In genomic region chr14:68039593-68039992, GRCh38 we compare ENCODE assay signal across 23 cellular contexts.
A peak's percentile ranks its signal among the peaks of the same experiment; 100 is the strongest.
DNase-seq lines count a peak whose midpoint lies in the region; ATAC-seq, FAIRE-seq and TF ChIP-seq lines count a peak whose summit lies in the region.
"Had no signal": no experiment of that assay in that cellular context is flagged by ENCODE, and none has a peak within 500 bp of the region (broad histone marks: within the 10 kb centered on the region; RNA-seq: fewer than 3 reads in every experiment).

No MANE protein-coding gene starts in this region.

- CTCF ChIA-PET in activated CD4-positive, alpha-beta memory T cell treated with anti-CD3 and anti-CD28 coated beads, Interleukin-2, amount 10 ng/mL, durations not matched to agents 7 days and 5 days (lab: Charles Lee), result interaction anchor here (1.1 kb wide), 1 partner anchor 95 kb away, joined by 5 read pairs; no protein-coding TSS in a partner anchor

- intact Hi-C loops in sigmoid colon (cut with DNase I), result loop anchor here (5.0 to 10.0 kb wide), 5 partner anchors 63 to 775 kb away; no protein-coding TSS in a partner anchor

- no peak overlapping the region for H3K4me3 ChIP-seq in sigmoid colon
- H3K4me3 ChIP-seq: BLaER1 treated with 17β-estradiol and CSF1 and Interleukin-3, amounts not matched to agents 10 nM and 100 nM; lung; upper lobe of right lung had no signal

- TF ChIP-seq POLR2A in sigmoid colon (IDR thresholded peaks at IDR 0.05) (no peak), GM12892 (IDR thresholded peaks at IDR 0.05; ENCODE audit: low read depth, low read length) (no peak)

- no peaks in the 10 kb centered on the region for H3K36me3 ChIP-seq in sigmoid colon
- H3K36me3 ChIP-seq: BLaER1 treated with 17β-estradiol and CSF1 and Interleukin-3, amounts not matched to agents 10 nM and 100 nM; upper lobe of right lung had no signal

- H3K4me3 Mint-ChIP-seq in activated CD4-positive, alpha-beta memory T cell treated with anti-CD3 and anti-CD28 coated beads, Interleukin-2, amount 10 ng/mL, durations not matched to agents 7 days and 5 days, result no peak overlapping the region
- H3K4me3 Mint-ChIP-seq: dendritic cell treated with granulocyte-macrophage colony-stimulating factor and Interleukin-4, amounts not matched to agents 40 ng/mL and 50 ng/mL, for 4 days; HFFc6; T-helper 1 cell treated with Interleukin-12 subunit alpha and Interleukin-12 subunit beta and Interleukin-4 antibody, amounts not matched to agents 30 μg/mL and 1 μg/mL, for 36 hours had no signal

- H3K27me3 ChIP-seq in sigmoid colon, result no peaks in the 10 kb centered on the region
- H3K27me3 ChIP-seq: BLaER1 treated with 17β-estradiol and CSF1 and Interleukin-3, amounts not matched to agents 10 nM and 100 nM; upper lobe of right lung had no signal

- no peaks in the 10 kb centered on the region for H3K4me1 Mint-ChIP-seq in activated CD4-positive, alpha-beta memory T cell treated with anti-CD3 and anti-CD28 coated beads, Interleukin-2, amount 10 ng/mL, durations not matched to agents 7 days and 5 days

- H3K27ac ChIP-seq in sigmoid colon, result peak overlapping the region; percentile 22 to 90 (median 85)
- H3K27ac ChIP-seq: BLaER1 treated with 17β-estradiol and CSF1 and Interleukin-3, amounts not matched to agents 10 nM and 100 nM; KMS-11; upper lobe of right lung had no signal

- no peaks in the 10 kb centered on the region for H3K9me3 Mint-ChIP-seq in activated CD4-positive, alpha-beta memory T cell treated with anti-CD3 and anti-CD28 coated beads, Interleukin-2, amount 10 ng/mL, durations not matched to agents 7 days and 5 days
- H3K9me3 Mint-ChIP-seq: dendritic cell treated with granulocyte-macrophage colony-stimulating factor and Interleukin-4, amounts not matched to agents 40 ng/mL and 50 ng/mL, for 4 days; HFFc6; T-helper 1 cell treated with Interleukin-12 subunit alpha and Interleukin-12 subunit beta and Interleukin-4 antibody, amounts not matched to agents 30 μg/mL and 1 μg/mL, for 36 hours had no signal

- no peaks in the 10 kb centered on the region for H3K27me3 Mint-ChIP-seq in activated CD4-positive, alpha-beta memory T cell treated with anti-CD3 and anti-CD28 coated beads, Interleukin-2, amount 10 ng/mL, durations not matched to agents 7 days and 5 days
- H3K27me3 Mint-ChIP-seq: dendritic cell treated with granulocyte-macrophage colony-stimulating factor and Interleukin-4, amounts not matched to agents 40 ng/mL and 50 ng/mL, for 4 days had no signal

- no peak overlapping the region for H3K27ac Mint-ChIP-seq in activated CD4-positive, alpha-beta memory T cell treated with anti-CD3 and anti-CD28 coated beads, Interleukin-2, amount 10 ng/mL, durations not matched to agents 7 days and 5 days
- H3K27ac Mint-ChIP-seq: dendritic cell treated with granulocyte-macrophage colony-stimulating factor and Interleukin-4, amounts not matched to agents 40 ng/mL and 50 ng/mL, for 4 days; HFFc6; T-helper 1 cell treated with Interleukin-12 subunit alpha and Interleukin-12 subunit beta and Interleukin-4 antibody, amounts not matched to agents 30 μg/mL and 1 μg/mL, for 36 hours had no signal

- no peak for TF ChIP-seq CTCF in sigmoid colon (IDR thresholded peaks at IDR 0.05)

- no peaks in the 10 kb centered on the region for H3K9me3 ChIP-seq in sigmoid colon
- H3K9me3 ChIP-seq: BLaER1 treated with 17β-estradiol and CSF1 and Interleukin-3, amounts not matched to agents 10 nM and 100 nM; upper lobe of right lung had no signal

- FAIRE-seq in GM12892 (lab: Jason Lieb, UNC), result no peak
- FAIRE-seq: GM12891 had no signal

- no peak for ATAC-seq in GM18520 (IDR thresholded peaks at IDR 0.05; ENCODE audit: unreplicated experiment)
- ATAC-seq: upper lobe of right lung had no signal

- H3K4me1 ChIP-seq in sigmoid colon, result peaks cover 0 to 92% (median 61%) of the 10 kb centered on the region in 4 donors
- H3K4me1 ChIP-seq: BLaER1 treated with 17β-estradiol and CSF1 and Interleukin-3, amounts not matched to agents 10 nM and 100 nM had no signal

- TF ChIP-seq EP300 in sigmoid colon (IDR thresholded peaks at IDR 0.05), result no peak

- no peaks in the 10 kb centered on the region for H3K36me3 Mint-ChIP-seq in activated CD4-positive, alpha-beta memory T cell treated with anti-CD3 and anti-CD28 coated beads, Interleukin-2, amount 10 ng/mL, durations not matched to agents 7 days and 5 days (ENCODE audit: low read depth)

- DNase-seq in ELR (ENCODE audit: low read depth) (peak; percentile 54), NCI-H226 (peak; percentile 40), dermis microvascular lymphatic vessel endothelial cell (ENCODE audit: low read depth in 2 of 2) (peak; percentile 9 to 55), sigmoid colon (no peak), GM12892 (ENCODE audit: insufficient read length) (no peak), RKO (ENCODE audit: low spot score) (no peak)
- no peak for DNase-seq in activated CD4-positive, alpha-beta memory T cell treated with anti-CD3 and anti-CD28 coated beads, Interleukin-2, amount 10 ng/mL, durations not matched to agents 7 days and 5 days
- DNase-seq: activated naive CD4-positive, alpha-beta T cell; activated T-cell treated with anti-CD3 and anti-CD28 coated beads, Interleukin-2, amount 50 U/mL, for 48 hours; COR-L47; DMS79; head of caudate nucleus; HFFc6; NCI-H146; NCI-H524 treated with DMSO at 0.1 percent for 48 hours; upper lobe of right lung had no signal

- POLR2A ChIA-PET in activated CD4-positive, alpha-beta memory T cell treated with anti-CD3 and anti-CD28 coated beads, Interleukin-2, amount 10 ng/mL, durations not matched to agents 7 days and 5 days (lab: Charles Lee), result no interaction called here

Comparison
In these comparisons a context has a peak if more than half of its experiments do, and no peak if none do; other contexts are left out.
1. DNase-seq: peak in ELR (single experiment), NCI-H226 (single experiment) and dermis microvascular lymphatic vessel endothelial cell (2 of 2); none in sigmoid colon (single experiment), GM12892 (single experiment), RKO (single experiment) and activated CD4-positive, alpha-beta memory T cell treated with anti-CD3 and anti-CD28 coated beads, Interleukin-2, amount 10 ng/mL, durations not matched to agents 7 days and 5 days (single experiment).